18 cellular contexts compared by ENCODE assay signal in the genomic region with DNA sequence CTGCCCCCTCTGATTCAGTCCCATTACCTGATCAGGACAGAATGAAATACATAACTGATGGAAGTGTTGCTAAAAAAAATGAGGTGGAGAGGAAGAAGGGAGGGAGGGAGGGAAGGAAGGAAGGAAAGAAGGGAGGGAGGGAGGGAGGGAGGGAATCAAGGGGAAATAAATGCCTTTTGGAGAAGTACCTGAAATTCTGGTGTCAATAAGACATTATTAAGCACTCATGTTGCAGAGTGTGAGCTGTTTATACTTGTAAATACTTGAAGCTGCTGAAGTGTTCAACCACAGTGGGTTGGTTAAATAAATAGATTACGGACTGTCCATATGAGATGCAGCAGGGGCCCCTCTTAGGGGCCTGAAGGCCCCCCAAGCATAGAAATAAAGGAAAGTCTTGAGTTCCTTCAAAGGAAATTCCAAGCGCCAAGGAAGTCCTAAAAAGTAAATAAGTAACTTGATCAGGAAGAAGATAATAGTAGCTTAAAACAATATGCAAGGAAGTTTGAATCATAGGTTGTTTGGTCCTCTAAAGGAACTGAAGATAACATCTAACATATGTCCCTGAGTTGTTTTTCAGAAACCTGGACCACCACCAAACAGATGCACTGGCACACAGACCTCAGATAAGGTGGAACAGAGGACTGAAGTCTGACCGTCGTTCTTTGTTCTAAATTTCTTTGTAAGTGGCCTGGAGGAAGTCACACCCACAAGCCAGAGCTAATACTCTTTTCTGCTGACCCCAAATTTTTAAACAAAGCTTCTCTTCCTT.
"Had no signal": no experiment of that assay in that cellular context is flagged by ENCODE, and none has a peak within 500 bp of the region (broad histone marks: within the 10 kb centered on the region; RNA-seq: fewer than 3 reads in every experiment).

No MANE protein-coding gene starts in this region.

- H3K9me3 ChIP-seq: ascending aorta, breast epithelium, psoas muscle had no signal

- H3K36me3 Mint-ChIP-seq: activated CD4-positive, alpha-beta memory T cell treated with anti-CD3 and anti-CD28 coated beads for 36 hours; activated naive CD4-positive, alpha-beta T cell treated with anti-CD3 and anti-CD28 coated beads, Interleukin-2, amount 10 ng/mL, durations not matched to agents 7 days and 5 days; stimulated activated effector memory CD8-positive, alpha-beta T cell treated with anti-CD3 and anti-CD28 coated beads, Interleukin-12 subunit alpha, Interleukin-12 subunit beta, amount 100 ng/mL, for 72 hours had no signal

- H3K4me3 Mint-ChIP-seq: activated CD4-positive, alpha-beta memory T cell treated with anti-CD3 and anti-CD28 coated beads for 36 hours; activated CD8-positive, alpha-beta memory T cell treated with anti-CD3 and anti-CD28 coated beads, Interleukin-2, amount 10 ng/mL, durations not matched to agents 7 days and 5 days; activated naive CD4-positive, alpha-beta T cell treated with anti-CD3 and anti-CD28 coated beads, Interleukin-2, amount 10 ng/mL, durations not matched to agents 7 days and 5 days; endodermal cell; neural crest cell; stimulated activated effector memory CD8-positive, alpha-beta T cell treated with anti-CD3 and anti-CD28 coated beads, Interleukin-12 subunit alpha, Interleukin-12 subunit beta, amount 100 ng/mL, for 72 hours had no signal

- FAIRE-seq: urothelium cell line had no signal

- H3K9me3 Mint-ChIP-seq: activated CD4-positive, alpha-beta memory T cell treated with anti-CD3 and anti-CD28 coated beads for 36 hours; activated naive CD4-positive, alpha-beta T cell treated with anti-CD3 and anti-CD28 coated beads, Interleukin-2, amount 10 ng/mL, durations not matched to agents 7 days and 5 days; endodermal cell; stimulated activated effector memory CD8-positive, alpha-beta T cell treated with anti-CD3 and anti-CD28 coated beads, Interleukin-12 subunit alpha, Interleukin-12 subunit beta, amount 100 ng/mL, for 72 hours had no signal

- H3K27ac Mint-ChIP-seq: activated CD4-positive, alpha-beta memory T cell treated with anti-CD3 and anti-CD28 coated beads for 36 hours; activated CD8-positive, alpha-beta memory T cell treated with anti-CD3 and anti-CD28 coated beads, Interleukin-2, amount 10 ng/mL, durations not matched to agents 7 days and 5 days; activated naive CD4-positive, alpha-beta T cell treated with anti-CD3 and anti-CD28 coated beads, Interleukin-2, amount 10 ng/mL, durations not matched to agents 7 days and 5 days; endodermal cell; stimulated activated effector memory CD8-positive, alpha-beta T cell treated with anti-CD3 and anti-CD28 coated beads, Interleukin-12 subunit alpha, Interleukin-12 subunit beta, amount 100 ng/mL, for 72 hours had no signal

- H3K4me3 ChIP-seq: ascending aorta, breast epithelium, lung, psoas muscle had no signal

- DNase-seq: activated CD4-positive, alpha-beta memory T cell treated with anti-CD3 and anti-CD28 coated beads for 36 hours; activated CD8-positive, alpha-beta memory T cell treated with anti-CD3 and anti-CD28 coated beads, Interleukin-2, amount 10 ng/mL, durations not matched to agents 7 days and 5 days; activated naive CD4-positive, alpha-beta T cell treated with anti-CD3 and anti-CD28 coated beads, Interleukin-2, amount 10 ng/mL, durations not matched to agents 7 days and 5 days; activated T-cell treated with anti-CD3 and anti-CD28 coated beads, Interleukin-2, amount 50 U/mL, for 1 hour; endodermal cell; glutamatergic neuron; psoas muscle; stimulated activated CD4-positive, alpha-beta T cell treated with anti-CD3 and anti-CD28 coated beads, Interleukin-12 subunit alpha, Interleukin-12 subunit beta, amount 100 ng/mL, for 4 hours; stimulated activated CD4-positive, alpha-beta T cell treated with anti-CD3 and anti-CD28 coated beads, Interleukin-2, amount 100 ng/mL, for 24 hours; T-helper 9 cell had no signal

- H3K27me3 ChIP-seq: ascending aorta, breast epithelium had no signal

- H3K4me1 Mint-ChIP-seq: endodermal cell had no signal

- H3K27ac ChIP-seq: ascending aorta, breast epithelium, psoas muscle, VCaP had no signal

- ATAC-seq: activated CD8-positive, alpha-beta memory T cell treated with anti-CD3 and anti-CD28 coated beads, Interleukin-2, amount 10 ng/mL, durations not matched to agents 7 days and 5 days; esophagus mucosa; psoas muscle; stimulated activated effector memory CD8-positive, alpha-beta T cell treated with anti-CD3 and anti-CD28 coated beads, Interleukin-12 subunit alpha, Interleukin-12 subunit beta, amount 100 ng/mL, for 72 hours had no signal

- H3K4me1 ChIP-seq: ascending aorta, breast epithelium, psoas muscle had no signal

- H3K27me3 Mint-ChIP-seq: activated CD4-positive, alpha-beta memory T cell treated with anti-CD3 and anti-CD28 coated beads for 36 hours had no signal
